ENCODE assay signal across 14 cellular contexts in the genomic region with DNA sequence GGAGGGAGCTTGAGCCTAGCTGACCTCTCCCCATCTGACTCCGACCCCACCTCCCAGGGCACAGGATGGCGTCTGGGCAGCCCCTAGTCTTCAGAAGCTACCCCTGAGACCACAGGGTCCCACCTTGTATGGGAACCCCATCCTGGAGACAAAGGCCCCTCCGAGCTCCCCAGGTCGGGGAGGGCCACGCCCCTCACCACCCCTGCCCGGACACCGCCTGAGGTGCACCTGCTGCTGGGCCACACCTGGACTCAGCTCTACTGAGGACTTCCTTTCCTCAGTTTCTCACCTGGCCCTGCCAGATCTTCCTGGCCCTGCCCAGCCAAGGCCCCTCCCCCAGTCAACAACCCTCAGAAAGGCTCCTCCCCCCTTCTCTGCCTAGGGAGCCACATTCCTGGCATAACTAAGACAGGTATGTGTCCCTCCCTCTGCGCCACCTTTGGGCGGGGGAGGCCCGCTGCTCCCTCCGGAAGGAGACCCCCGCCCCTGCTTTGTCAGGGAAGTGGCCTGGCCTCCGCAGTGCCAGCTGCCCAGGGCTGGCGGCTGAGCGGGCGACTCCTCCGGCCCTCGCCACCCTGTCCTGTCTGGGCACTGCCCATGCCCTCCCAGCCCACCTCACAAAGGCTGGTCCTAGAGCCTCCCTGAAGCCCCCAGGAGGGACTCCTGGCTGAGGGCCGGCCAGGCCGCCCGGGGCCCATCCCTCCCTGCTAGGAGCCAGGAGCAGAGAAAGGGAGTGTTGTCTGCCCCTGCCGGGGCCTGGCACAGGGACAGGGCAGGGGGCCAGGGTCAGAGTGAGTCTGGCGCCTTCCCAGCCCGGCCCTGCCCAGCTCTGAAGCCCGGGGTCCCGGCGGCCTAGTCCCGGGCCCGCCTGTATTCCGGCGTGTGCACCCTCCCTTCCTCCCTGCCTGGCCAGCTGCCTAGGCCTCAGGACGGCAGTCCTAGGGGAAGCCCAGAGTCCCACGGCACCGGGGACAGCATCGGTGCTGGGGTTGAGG. TPM values are rescaled to one million over a fixed set of nuclear protein-coding genes. Genes with fewer than 3 reads are reported as not detected.
A peak's percentile ranks its signal among the peaks of the same experiment; 100 is the strongest.
DNase-seq lines count a peak whose midpoint lies in the region; ATAC-seq, FAIRE-seq and TF ChIP-seq lines count a peak whose summit lies in the region.
"Had no signal": no experiment of that assay in that cellular context is flagged by ENCODE, and none has a peak within 500 bp of the region (broad histone marks: within the 10 kb centered on the region; RNA-seq: fewer than 3 reads in every experiment).

No MANE protein-coding gene starts in this region.

- peaks cover 16% of the 10 kb centered on the region for H3K79me1 ChIP-seq in H1 (ENCODE audit: low read depth, low read length)

- intact Hi-C loops in Right ventricle myocardium superior (cut with DNase I): no loop called here
- intact Hi-C loops in right lobe of liver (cut with DNase I): no loop called here
- intact Hi-C loops in vagina (cut with DNase I): no loop called here
- intact Hi-C loops in psoas muscle (cut with DNase I): no loop called here

- H3K27ac ChIP-seq in right atrium auricular region (peak overlapping the region in 1 of 2 donors; percentile 16), H1 (ENCODE audit: low read depth, low read length) (peak overlapping the region; percentile 61; the same call in 1 of the 2 replicates), right lobe of liver (no peak overlapping the region), vagina (peak overlapping the region; percentile 44), psoas muscle (no peak overlapping the region)

- TF ChIP-seq CTCF in right atrium auricular region (IDR thresholded peaks at IDR 0.05): no peak
- no peak for TF ChIP-seq CTCF in H1 (IDR thresholded peaks at IDR 0.05; ENCODE audit: control extremely low read depth in 1 of 3, insufficient read depth in 1 of 3, low read depth in 1 of 3, low read length in 3 of 3)
- no peak for TF ChIP-seq CTCF in right lobe of liver (IDR thresholded peaks at IDR 0.05)
- no peak for TF ChIP-seq CTCF in vagina (IDR thresholded peaks at IDR 0.05)
- TF ChIP-seq CTCF in GM10248 (IDR thresholded peaks at IDR 0.05; ENCODE audit: control extremely low read depth, extremely low read depth, low read depth, missing control alignments): no peak
- TF ChIP-seq CTCF in psoas muscle (IDR thresholded peaks at IDR 0.05): no peak

- peak; percentile 32 to 87; a peak in 2 of 3 replicates for TF ChIP-seq EP300 in H1 (IDR thresholded peaks at IDR 0.05; ENCODE audit: borderline replicate concordance in 1 of 2, low read depth in 2 of 2, low read length in 2 of 2)

- peaks cover 6 to 19% of the 10 kb centered on the region in 2 experiments for H4K20me1 ChIP-seq in H1 (replicated peaks in 1 of 2; ENCODE audit: control insufficient read depth in 1 of 2, insufficient read depth in 2 of 2, low read length in 2 of 2)

- no peak overlapping the region for H3K23ac ChIP-seq in H1 (ENCODE audit: insufficient read length)

- H3K18ac ChIP-seq in H1 (ENCODE audit: extremely low read depth, low read length): peak overlapping the region; percentile 99

- peak overlapping the region; percentile 99 for H2AK5ac ChIP-seq in H1 (ENCODE audit: low read depth, low read length)

- peak overlapping the region; percentile 13 to 44; a peak in 3 of 4 replicates for H3K4me2 ChIP-seq in H1 (ENCODE audit: insufficient read depth in 1 of 2, low read depth in 2 of 2, low read length in 2 of 2)

- FAIRE-seq in H1 (lab: Jason Lieb, UNC): no peak
- FAIRE-seq: GM12878 had no signal

- TF ChIP-seq POLR2A in H1 (IDR thresholded peaks at IDR 0.05; ENCODE audit: control extremely low read depth in 1 of 2, low read depth in 2 of 2, low read length in 2 of 2): peak in 1 of 2 experiments; percentile 30; a peak in 1 of 3 replicates
- TF ChIP-seq POLR2A in right lobe of liver (IDR thresholded peaks at IDR 0.05): peak; percentile 30
- TF ChIP-seq POLR2A in vagina (IDR thresholded peaks at IDR 0.05): no peak

- no peak overlapping the region for H3K14ac ChIP-seq in H1 (ENCODE audit: insufficient read length)

- H3K9ac ChIP-seq in H1 (replicated peaks in 1 of 4; ENCODE audit: extremely low read depth in 1 of 4, low read depth in 3 of 4, low read length in 3 of 4): peak overlapping the region in 1 of 4 experiments; percentile 6; a peak in 2 of 7 replicates

- H3K4me1 ChIP-seq in right atrium auricular region (peaks cover 0 to 54% of the 10 kb centered on the region in 2 donors), H1 (replicated peaks in 1 of 4; ENCODE audit: control insufficient read depth in 3 of 4, insufficient read depth in 4 of 4, low read length in 3 of 4) (peaks cover 2 to 57% (median 38%) of the 10 kb centered on the region in 4 experiments), right lobe of liver (peaks cover 0 to 9% (median 3%) of the 10 kb centered on the region in 4 donors), vagina (peaks cover 42% of the 10 kb centered on the region), psoas muscle (peaks cover 4% of the 10 kb centered on the region)

- peaks cover 8% of the 10 kb centered on the region; the same call in 1 of the 2 replicates for H3K23me2 ChIP-seq in H1 (ENCODE audit: low read depth, low read length)

- H2BK20ac ChIP-seq in H1 (ENCODE audit: low read length): peak overlapping the region; percentile 98

- H2BK5ac ChIP-seq in H1 (ENCODE audit: low read depth, low read length): peak overlapping the region; percentile 96; the same call in 1 of the 2 replicates

- H2BK15ac ChIP-seq in H1 (ENCODE audit: low read length): peak overlapping the region; percentile 88; the same call in 1 of the 2 replicates

- peak overlapping the region; percentile 94 for H2BK120ac ChIP-seq in H1 (replicated peaks; ENCODE audit: low read depth, low read length)

- H3K4me3 ChIP-seq in right atrium auricular region (peak overlapping the region in 1 of 2 donors; percentile 15), H1 (ENCODE audit: extremely low read depth in 1 of 4, insufficient read depth in 2 of 4, low read depth in 3 of 4, low read length in 4 of 4) (peak overlapping the region in 1 of 4 experiments; percentile 36; a peak in 2 of 8 replicates), right lobe of liver (no peak overlapping the region), vagina (peak overlapping the region in 1 of 2 donors; percentile 11), psoas muscle (no peak overlapping the region)
- H3K4me3 ChIP-seq: GM12878 had no signal

- POLR2A ChIA-PET in H1 (lab: Charles Lee; ENCODE audit: partially characterized antibody) (interaction anchor here (0.7 to 14.9 kb wide), 16 partner anchors 9 to 206 kb away, joined by 3 to 245 read pairs (median 5); partner anchors contain the start of genes HES4, ISG15 and SDF4), GM10248 (lab: Yijun Ruan, JAX) (interaction anchor here (1.0 kb wide), 1 partner anchor 10 kb away, joined by 3 read pairs; no protein-coding TSS in a partner anchor)

- H3K79me2 ChIP-seq in H1 (ENCODE audit: control insufficient read depth in 1 of 2, insufficient read depth in 2 of 2, low read length in 2 of 2): peaks cover 0 to 13% of the 10 kb centered on the region in 2 experiments; a peak in 1 of 4 replicates

- peak overlapping the region; percentile 85 for H4K5ac ChIP-seq in H1 (ENCODE audit: insufficient read length, low read depth, low read length)

- DNase-seq in Right ventricle myocardium superior: no peak
- DNase-seq in right atrium auricular region (ENCODE audit: low spot score): no peak
- DNase-seq in H1 (ENCODE audit: low read depth in 1 of 2, low spot score in 2 of 2): no peak
- DNase-seq in right lobe of liver: no peak
- DNase-seq in vagina (ENCODE audit: extremely low spot score in 2 of 2): no peak
- no peak for DNase-seq in GM10248 (ENCODE audit: extremely low spot score)
- no peak for DNase-seq in psoas muscle
- DNase-seq: naive thymus-derived CD8-positive, alpha-beta T cell; NCI-H510A had no signal

- H4K91ac ChIP-seq in H1 (replicated peaks; ENCODE audit: insufficient read length, low read length): peak overlapping the region; percentile 98

- peak overlapping the region; percentile 16 for H3K56ac ChIP-seq in H1 (replicated peaks; ENCODE audit: insufficient read length, low read depth, low read length)

- H3K36me3 ChIP-seq in right atrium auricular region (no peaks in the 10 kb centered on the region), H1 (ENCODE audit: control insufficient read depth in 2 of 4, insufficient read depth in 4 of 4, low read length in 3 of 4) (peaks cover 0 to 24% (median 5%) of the 10 kb centered on the region in 4 experiments; a peak in 4 of 8 replicates), right lobe of liver (no peaks in the 10 kb centered on the region), vagina (no peaks in the 10 kb centered on the region), psoas muscle (ENCODE audit: insufficient read depth in 1 of 2, low read depth in 1 of 2) (no peaks in the 10 kb centered on the region)

- H3K4ac ChIP-seq in H1 (replicated peaks; ENCODE audit: insufficient read length, low read depth, low read length): peak overlapping the region; percentile 78

- no peaks in the 10 kb centered on the region for H3K9me3 ChIP-seq in right atrium auricular region
- H3K9me3 ChIP-seq in H1 (ENCODE audit: insufficient read depth in 2 of 2, low read depth in 1 of 2, low read length in 1 of 2): no peaks in the 10 kb centered on the region
- no peaks in the 10 kb centered on the region for H3K9me3 ChIP-seq in right lobe of liver
- no peaks in the 10 kb centered on the region for H3K9me3 ChIP-seq in vagina
- no peaks in the 10 kb centered on the region for H3K9me3 ChIP-seq in psoas muscle

- no peak overlapping the region for H2AFZ ChIP-seq in H1 (ENCODE audit: low read length)

- peak overlapping the region; percentile 92 for H4K8ac ChIP-seq in H1 (ENCODE audit: extremely low read depth, insufficient read depth, low read length)

- no peaks in the 10 kb centered on the region for H3K27me3 ChIP-seq in right atrium auricular region
- H3K27me3 ChIP-seq in H1 (replicated peaks in 1 of 4; ENCODE audit: control insufficient read depth in 3 of 4, extremely low read depth in 1 of 4, insufficient read depth in 3 of 4, low read length in 3 of 4): no peaks in the 10 kb centered on the region
- H3K27me3 ChIP-seq in right lobe of liver: no peaks in the 10 kb centered on the region
- H3K27me3 ChIP-seq in vagina: no peaks in the 10 kb centered on the region
- peaks cover 0 to 38% (median 15%) of the 10 kb centered on the region in 3 donors for H3K27me3 ChIP-seq in psoas muscle (ENCODE audit: insufficient read depth in 3 of 3, low read length in 2 of 3)

- TF ChIP-seq RAD21 in H1 (IDR thresholded peaks at IDR 0.05 in 1 of 2, conservative IDR thresholded peaks at IDR 0.05 in 1 of 2; ENCODE audit: low read depth in 2 of 2, low read length in 2 of 2): no peak

- peak overlapping the region; percentile 99 for H2BK12ac ChIP-seq in H1 (ENCODE audit: low read depth, low read length)

- CTCF ChIA-PET in H1 (lab: Charles Lee; ENCODE audit: partially characterized antibody) (interaction anchor here (0.7 to 4.2 kb wide), 8 partner anchors 8 to 184 kb away, joined by 3 to 20 read pairs (median 5); partner anchors contain the start of gene ISG15), GM10248 (lab: Yijun Ruan, JAX) (interaction anchor here (0.8 to 2.9 kb wide), 6 partner anchors 8 to 40 kb away, joined by 3 to 9 read pairs (median 3); no protein-coding TSS in a partner anchor)

- 52% methylated on average over 22 of the region's 35 CpGs; no CpG with 5 or more reads in 1 of the 2 experiments for WGBS in H1 (ENCODE audit: extremely low coverage in 1 of 2, insufficient coverage in 1 of 2, insufficient read length in 1 of 2, insufficient replicate concordance in 2 of 2, low coverage in 1 of 2, low lambda C conversion rate in 2 of 2, missing lambda C conversion rate in 1 of 2), 2 experiments
- WGBS in right lobe of liver (ENCODE audit: insufficient coverage, low coverage, low lambda C conversion rate, missing lambda C conversion rate): 60% methylated on average over 1 of the region's 35 CpGs
- 48 to 56% (median 53%) methylated on average over 22 to 35 of the region's 35 CpGs for WGBS in psoas muscle, 3 donors

- ATAC-seq in Right ventricle myocardium superior (ENCODE audit: poor library complexity): peak; percentile 5
- ATAC-seq in right lobe of liver: peak in 2 of 4 donors; percentile 3 to 14
- ATAC-seq in HG03565 (IDR thresholded peaks at IDR 0.05; ENCODE audit: unreplicated experiment): no peak
- no peak for ATAC-seq in psoas muscle
- ATAC-seq: activated T-helper 17 cell treated with anti-CD3 and anti-CD28 coated beads, Interleukin-2, amount 50 U/mL, for 72 hours; GM12878; naive thymus-derived CD8-positive, alpha-beta T cell had no signal

RNA-seq across cellular contexts. Expression of gene AGRN, which starts 4.8 kb away (rescaled TPM):
- total RNA-seq in Right ventricle myocardium superior (12.8 TPM), right atrium auricular region (10 to 100 TPM; 22.5 to 27.9 TPM), right lobe of liver (10 to 100 TPM; 14.2 to 44.5 (median 35.2) TPM), vagina (25.5 TPM), psoas muscle (1 to 10 TPM; 3.4 to 5.4 (median 4.6) TPM)
- 155 and 162 TPM in 2 replicates for total RNA-seq in H1 (2021; fragmentation: NEBNext Ultra II Directional; extraction: Animal tissue kit (Norgen Biotek cat#: 25700))
- polyA plus RNA-seq in H1 (2011; rRNA removed) (52.3 and 104 TPM in 2 replicates), psoas muscle (1 to 10 TPM; 1.3 to 3.0 (median 1.4) TPM)
- 82.7 TPM for polyA plus RNA-seq in H1 (2011; cell fraction: cytosol; rRNA removed)
- polyA plus RNA-seq in H1 (2011; cell fraction: nucleus; rRNA removed): 556 TPM
- polyA plus RNA-seq in H1 (2012, experiment 1 of 2): 93.3 to 153 TPM (median 143 TPM) in 4 replicates
- polyA plus RNA-seq in H1 (2012, experiment 2 of 2): 95.8 TPM
- polyA plus RNA-seq in H1 (2013, experiment 1 of 2): 113 TPM
- 84.3 TPM for polyA plus RNA-seq in H1 (2013, experiment 2 of 2)
- polyA minus RNA-seq in H1 (2011; rRNA and poly(A)+ RNA removed): 35.4 and 47.0 TPM in 2 replicates
- polyA minus RNA-seq in H1 (2011; cell fraction: cytosol; rRNA and poly(A)+ RNA removed): 94.9 TPM
- 130 TPM for polyA minus RNA-seq in H1 (2011; cell fraction: nucleus; rRNA and poly(A)+ RNA removed)

RNA-seq across cellular contexts. Expression of gene ISG15, which starts 11.4 kb away (rescaled TPM):
- total RNA-seq in Right ventricle myocardium superior: 13.3 TPM
- total RNA-seq in right atrium auricular region: 10 to 100 TPM; 26.8 to 32.2 TPM
- total RNA-seq in H1 (2021; fragmentation: NEBNext Ultra II Directional; extraction: Animal tissue kit (Norgen Biotek cat#: 25700)): 27.7 and 29.3 TPM in 2 replicates
- polyA plus RNA-seq in H1 (2011; rRNA removed): 121 and 123 TPM in 2 replicates
- 83.6 TPM for polyA plus RNA-seq in H1 (2011; cell fraction: cytosol; rRNA removed)
- 56.0 TPM for polyA plus RNA-seq in H1 (2011; cell fraction: nucleus; rRNA removed)
- 15.3 to 54.0 TPM (median 48.7 TPM) in 4 replicates for polyA plus RNA-seq in H1 (2012, experiment 1 of 2)
- polyA plus RNA-seq in H1 (2012, experiment 2 of 2): 32.5 TPM
- polyA plus RNA-seq in H1 (2013, experiment 1 of 2): 35.2 TPM
- 36.8 TPM for polyA plus RNA-seq in H1 (2013, experiment 2 of 2)
- 6.5 and 11.0 TPM in 2 replicates for polyA minus RNA-seq in H1 (2011; rRNA and poly(A)+ RNA removed)
- polyA minus RNA-seq in H1 (2011; cell fraction: cytosol; rRNA and poly(A)+ RNA removed): 18.9 TPM
- 13.1 TPM for polyA minus RNA-seq in H1 (2011; cell fraction: nucleus; rRNA and poly(A)+ RNA removed)
- 10 to 100 TPM; 16.3 to 98.7 (median 26.4) TPM for total RNA-seq in right lobe of liver
- 29.0 TPM for total RNA-seq in vagina
- 10 to 100 TPM in 1 of 4 donors, 1 to 10 TPM in 3; 2.9 to 12.4 (median 8.1) TPM for total RNA-seq in psoas muscle
- polyA plus RNA-seq in psoas muscle: 10 to 100 TPM; 13.3 to 22.1 (median 17.1) TPM

RNA-seq across cellular contexts. Expression of gene HES4, which starts 24.8 kb away (rescaled TPM):
- total RNA-seq in Right ventricle myocardium superior (27.4 TPM), right atrium auricular region (10 to 100 TPM; 31.8 to 68.4 TPM), right lobe of liver (10 to 100 TPM in 2 of 6 experiments, 1 to 10 TPM in 4; 1.6 to 21.5 (median 5.2) TPM), vagina (34.6 TPM), psoas muscle (10 to 100 TPM in 3 of 4 donors, 1 to 10 TPM in 1; 7.2 to 21.8 (median 12.6) TPM)
- total RNA-seq in H1 (2021; fragmentation: NEBNext Ultra II Directional; extraction: Animal tissue kit (Norgen Biotek cat#: 25700)): 1.2 and 2.8 TPM in 2 replicates
- polyA plus RNA-seq in H1 (2011; rRNA removed) (3.5 and 12.8 TPM in 2 replicates), psoas muscle (10 to 100 TPM in 1 of 3 donors, 1 to 10 TPM in 2; 2.3 to 20.2 (median 5.4) TPM)
- 8.3 TPM for polyA plus RNA-seq in H1 (2011; cell fraction: cytosol; rRNA removed)
- 14.5 TPM for polyA plus RNA-seq in H1 (2011; cell fraction: nucleus; rRNA removed)
- polyA plus RNA-seq in H1 (2012, experiment 1 of 2): 1.1 to 1.7 TPM (median 1.3 TPM) in 3 of 4 replicates, not detected in the other
- polyA plus RNA-seq in H1 (2012, experiment 2 of 2): 0.43 TPM
- polyA plus RNA-seq in H1 (2013, experiment 1 of 2): 3.8 TPM
- polyA plus RNA-seq in H1 (2013, experiment 2 of 2): 3.2 TPM
- polyA minus RNA-seq in H1 (2011; rRNA and poly(A)+ RNA removed): not detected in 2 replicates
- 4.5 TPM for polyA minus RNA-seq in H1 (2011; cell fraction: cytosol; rRNA and poly(A)+ RNA removed)
- polyA minus RNA-seq in H1 (2011; cell fraction: nucleus; rRNA and poly(A)+ RNA removed): 3.4 TPM
- total RNA-seq: naive thymus-derived CD8-positive, alpha-beta T cell had no signal

RNA-seq across cellular contexts. Expression of gene PERM1, which starts 42.8 kb away (rescaled TPM):
- total RNA-seq in Right ventricle myocardium superior (170 TPM), right atrium auricular region (10 to 100 TPM; 22.0 to 61.8 TPM), right lobe of liver (under 1 TPM in 4 of 6 experiments, not detected in 2; 0.18 to 0.46 (median 0.28) TPM), vagina (not detected), psoas muscle (100 to 1,000 TPM in 2 of 4 donors, 10 to 100 TPM in 2; 13.9 to 249 (median 109) TPM)
- not detected in 2 replicates for total RNA-seq in H1 (2021; fragmentation: NEBNext Ultra II Directional; extraction: Animal tissue kit (Norgen Biotek cat#: 25700))
- polyA plus RNA-seq in H1 (2011; rRNA removed) (not detected in 2 replicates), psoas muscle (100 to 1,000 TPM in 1 of 3 donors, 10 to 100 TPM in 2; 38.1 to 239 (median 58.5) TPM)
- polyA plus RNA-seq in H1 (2011; cell fraction: cytosol; rRNA removed): not detected
- polyA plus RNA-seq in H1 (2011; cell fraction: nucleus; rRNA removed): not detected
- 0.30 to 0.90 TPM (median 0.58 TPM) in 4 replicates for polyA plus RNA-seq in H1 (2012, experiment 1 of 2)
- polyA plus RNA-seq in H1 (2012, experiment 2 of 2): 0.20 TPM
- not detected for polyA plus RNA-seq in H1 (2013, experiment 1 of 2)
- not detected for polyA plus RNA-seq in H1 (2013, experiment 2 of 2)
- polyA minus RNA-seq in H1 (2011; rRNA and poly(A)+ RNA removed): not detected in 2 replicates
- polyA minus RNA-seq in H1 (2011; cell fraction: cytosol; rRNA and poly(A)+ RNA removed): not detected
- not detected for polyA minus RNA-seq in H1 (2011; cell fraction: nucleus; rRNA and poly(A)+ RNA removed)
- total RNA-seq: activated T-helper 17 cell treated with anti-CD3 and anti-CD28 coated beads, Interleukin-2, amount 50 U/mL, for 72 hours; GM12878; naive thymus-derived CD8-positive, alpha-beta T cell; T-helper 2 cell treated with Interferon-gamma antibody and Interleukin-4, amounts not matched to agents 100 ng/mL and 5 ng/mL, for 36 hours had no signal
- polyA plus RNA-seq: GM12878; naive thymus-derived CD8-positive, alpha-beta T cell had no signal

RNA-seq across cellular contexts. Expression of gene RNF223, which starts 49.4 kb away (rescaled TPM):
- total RNA-seq in Right ventricle myocardium superior: not detected
- total RNA-seq in right atrium auricular region: not detected
- not detected in 2 replicates for total RNA-seq in H1 (2021; fragmentation: NEBNext Ultra II Directional; extraction: Animal tissue kit (Norgen Biotek cat#: 25700))
- polyA plus RNA-seq in H1 (2011; rRNA removed): not detected in 2 replicates
- polyA plus RNA-seq in H1 (2011; cell fraction: cytosol; rRNA removed): not detected
- not detected for polyA plus RNA-seq in H1 (2011; cell fraction: nucleus; rRNA removed)
- not detected in 4 replicates for polyA plus RNA-seq in H1 (2012, experiment 1 of 2)
- polyA plus RNA-seq in H1 (2012, experiment 2 of 2): not detected
- polyA plus RNA-seq in H1 (2013, experiment 1 of 2): 0.02 TPM
- not detected for polyA plus RNA-seq in H1 (2013, experiment 2 of 2)
- polyA minus RNA-seq in H1 (2011; rRNA and poly(A)+ RNA removed): not detected in 2 replicates
- not detected for polyA minus RNA-seq in H1 (2011; cell fraction: cytosol; rRNA and poly(A)+ RNA removed)
- polyA minus RNA-seq in H1 (2011; cell fraction: nucleus; rRNA and poly(A)+ RNA removed): 0.40 TPM
- total RNA-seq in right lobe of liver: not detected
- total RNA-seq in vagina: 4.9 TPM
- total RNA-seq in psoas muscle: not detected
- not detected for polyA plus RNA-seq in psoas muscle
- total RNA-seq: activated T-helper 17 cell treated with anti-CD3 and anti-CD28 coated beads, Interleukin-2, amount 50 U/mL, for 72 hours; fibroblast of lung; naive thymus-derived CD8-positive, alpha-beta T cell; T-helper 2 cell treated with Interferon-gamma antibody and Interleukin-4, amounts not matched to agents 100 ng/mL and 5 ng/mL, for 36 hours had no signal
- polyA plus RNA-seq: fibroblast of lung; GM12878; naive thymus-derived CD8-positive, alpha-beta T cell had no signal

Comparison
In these comparisons a context has a peak if more than half of its experiments do, and no peak if none do; other contexts are left out.
1. H3K27ac ChIP-seq: peak in H1 (single experiment) and vagina (single experiment); none in right lobe of liver (0 of 3) and psoas muscle (single experiment).